22 cellular contexts compared by ENCODE assay signal in the genomic region with DNA sequence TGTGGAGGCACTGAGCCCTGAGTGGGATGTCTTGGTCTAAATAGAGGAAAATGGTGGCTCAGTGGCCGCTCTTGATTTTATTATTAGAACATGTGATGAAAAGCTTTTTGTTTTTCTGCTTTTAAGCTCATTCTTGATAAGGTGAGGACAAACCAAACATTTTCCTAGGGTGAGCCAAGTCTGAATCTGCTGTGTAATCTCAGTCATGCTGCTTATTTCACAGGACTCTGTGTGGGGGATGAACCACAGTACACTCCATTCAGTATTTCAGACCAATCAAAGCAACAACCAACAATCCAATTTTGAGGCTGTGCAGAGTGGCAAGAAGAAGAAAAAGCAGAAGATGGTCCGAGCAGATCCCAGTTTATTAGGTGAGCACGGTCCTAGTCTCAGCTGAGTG. TPM values are rescaled to one million over a fixed set of nuclear protein-coding genes. Genes with fewer than 3 reads are reported as not detected.
DNase-seq lines count a peak whose midpoint lies in the region; ATAC-seq and TF ChIP-seq lines count a peak whose summit lies in the region.
"Had no signal": no experiment of that assay in that cellular context is flagged by ENCODE, and none has a peak within 500 bp of the region (broad histone marks: within the 10 kb centered on the region; RNA-seq: fewer than 3 reads in every experiment).

No MANE protein-coding gene starts in this region.

- H3K27me3 ChIP-seq in BLaER1 = no peaks in the 10 kb centered on the region
- H3K27me3 ChIP-seq: BLaER1 treated with 17β-estradiol and CSF1 and Interleukin-3, amounts not matched to agents 10 nM and 100 nM; MG63; SJCRH30 had no signal

- no peaks in the 10 kb centered on the region for H3K4me1 Mint-ChIP-seq in activated CD8-positive, alpha-beta T cell treated with anti-CD3 and anti-CD28 coated beads, Interleukin-2, amount 10 ng/mL, durations not matched to agents 7 days and 5 days (ENCODE audit: low read depth)
- peaks cover 5% of the 10 kb centered on the region for H3K4me1 Mint-ChIP-seq in activated CD8-positive, alpha-beta T cell treated with anti-CD3 and anti-CD28 coated beads for 36 hours (ENCODE audit: low read depth)
- H3K4me1 Mint-ChIP-seq in activated CD4-positive, alpha-beta T cell treated with anti-CD3 and anti-CD28 coated beads, Interleukin-2, amount 10 ng/mL, durations not matched to agents 24 days and 14 days = peaks cover 4% of the 10 kb centered on the region

- DNase-seq in activated CD8-positive, alpha-beta T cell treated with anti-CD3 and anti-CD28 coated beads, Interleukin-2, amount 10 ng/mL, durations not matched to agents 7 days and 5 days = no peak
- no peak for DNase-seq in activated CD8-positive, alpha-beta T cell treated with anti-CD3 and anti-CD28 coated beads for 36 hours
- DNase-seq in choroid plexus epithelial cell (ENCODE audit: low read depth) = peak; percentile 38
- no peak for DNase-seq in substantia nigra (lab: John Stamatoyannopoulos, UW)
- no peak for DNase-seq in activated CD4-positive, alpha-beta T cell treated with anti-CD3 and anti-CD28 coated beads, Interleukin-2, amount 10 ng/mL, durations not matched to agents 24 days and 14 days
- DNase-seq: CD4-positive, alpha-beta T cell; COR-L47; GM23248; H7; IMR-90; KG1; MG63; NCI-H2029; NCI-H446 treated with DMSO at 0.1 percent for 48 hours; NCI-H526; NCI-H82; NK-92 treated with Interleukin-12 subunit alpha and Interleukin-12 subunit beta, amount 100 ng/mL, for 24 hours; PC-3; SJCRH30 had no signal

- CTCF ChIA-PET in activated CD8-positive, alpha-beta T cell treated with anti-CD3 and anti-CD28 coated beads, Interleukin-2, amount 10 ng/mL, durations not matched to agents 7 days and 5 days (lab: Charles Lee) = no interaction called here
- CTCF ChIA-PET in activated CD8-positive, alpha-beta T cell treated with anti-CD3 and anti-CD28 coated beads for 36 hours (lab: Charles Lee) = no interaction called here

- TF ChIP-seq CTCF in activated CD8-positive, alpha-beta T cell treated with anti-CD3 and anti-CD28 coated beads for 36 hours (IDR thresholded peaks at IDR 0.05) = no peak
- TF ChIP-seq CTCF in choroid plexus epithelial cell (conservative IDR thresholded peaks at IDR 0.05; ENCODE audit: low read depth, low read length) = no peak

- no peaks in the 10 kb centered on the region for H3K9me3 Mint-ChIP-seq in activated CD8-positive, alpha-beta T cell treated with anti-CD3 and anti-CD28 coated beads, Interleukin-2, amount 10 ng/mL, durations not matched to agents 7 days and 5 days (ENCODE audit: insufficient read depth)
- no peaks in the 10 kb centered on the region for H3K9me3 Mint-ChIP-seq in activated CD8-positive, alpha-beta T cell treated with anti-CD3 and anti-CD28 coated beads for 36 hours
- no peaks in the 10 kb centered on the region for H3K9me3 Mint-ChIP-seq in activated CD4-positive, alpha-beta T cell treated with anti-CD3 and anti-CD28 coated beads, Interleukin-2, amount 10 ng/mL, durations not matched to agents 24 days and 14 days
- H3K9me3 Mint-ChIP-seq: CD4-positive, alpha-beta T cell had no signal

- POLR2A ChIA-PET in activated CD8-positive, alpha-beta T cell treated with anti-CD3 and anti-CD28 coated beads, Interleukin-2, amount 10 ng/mL, durations not matched to agents 7 days and 5 days (lab: Charles Lee) = no interaction called here
- POLR2A ChIA-PET in activated CD8-positive, alpha-beta T cell treated with anti-CD3 and anti-CD28 coated beads for 36 hours (lab: Charles Lee) = no interaction called here

- H3K9ac ChIP-seq in BLaER1 = 0 out of 2 replicates have a peak overlapping the region, but pooled peaks have one; percentile 3
- H3K9ac ChIP-seq: GM23248 had no signal

- H3K4me3 ChIP-seq in BLaER1 (no peak overlapping the region), choroid plexus epithelial cell (ENCODE audit: low read depth, low read length) (no peak overlapping the region)
- H3K4me3 ChIP-seq: BLaER1 treated with 17β-estradiol and CSF1 and Interleukin-3, amounts not matched to agents 10 nM and 100 nM; GM23248; MG63; SJCRH30 had no signal

- H3K27me3 Mint-ChIP-seq in activated CD8-positive, alpha-beta T cell treated with anti-CD3 and anti-CD28 coated beads, Interleukin-2, amount 10 ng/mL, durations not matched to agents 7 days and 5 days (ENCODE audit: low read depth) = no peaks in the 10 kb centered on the region
- H3K27me3 Mint-ChIP-seq in activated CD8-positive, alpha-beta T cell treated with anti-CD3 and anti-CD28 coated beads for 36 hours = no peaks in the 10 kb centered on the region
- H3K27me3 Mint-ChIP-seq in activated CD4-positive, alpha-beta T cell treated with anti-CD3 and anti-CD28 coated beads, Interleukin-2, amount 10 ng/mL, durations not matched to agents 24 days and 14 days = no peaks in the 10 kb centered on the region
- H3K27me3 Mint-ChIP-seq: CD4-positive, alpha-beta T cell had no signal

- H3K36me3 ChIP-seq in BLaER1 = peaks cover 99% of the 10 kb centered on the region

- H3K4me1 ChIP-seq in BLaER1 = no peaks in the 10 kb centered on the region

- peak overlapping the region; percentile 9 for H3K27ac Mint-ChIP-seq in activated CD8-positive, alpha-beta T cell treated with anti-CD3 and anti-CD28 coated beads, Interleukin-2, amount 10 ng/mL, durations not matched to agents 7 days and 5 days
- no peak overlapping the region for H3K27ac Mint-ChIP-seq in activated CD8-positive, alpha-beta T cell treated with anti-CD3 and anti-CD28 coated beads for 36 hours
- no peak overlapping the region for H3K27ac Mint-ChIP-seq in activated CD4-positive, alpha-beta T cell treated with anti-CD3 and anti-CD28 coated beads, Interleukin-2, amount 10 ng/mL, durations not matched to agents 24 days and 14 days
- H3K27ac Mint-ChIP-seq: CD4-positive, alpha-beta T cell had no signal

- intact Hi-C loops in activated CD8-positive, alpha-beta T cell treated with anti-CD3 and anti-CD28 coated beads for 36 hours (cut with micrococcal nuclease) = loop anchor here (10.0 kb wide), 1 partner anchor 205 kb away; no protein-coding TSS in a partner anchor
- intact Hi-C loops in activated CD4-positive, alpha-beta T cell treated with anti-CD3 and anti-CD28 coated beads, Interleukin-2, amount 10 ng/mL, durations not matched to agents 24 days and 14 days (cut with micrococcal nuclease) = no loop called here

- H3K4me2 ChIP-seq in BLaER1 = no peak overlapping the region
- H3K4me2 ChIP-seq: BLaER1 treated with 17β-estradiol and CSF1 and Interleukin-3, amounts not matched to agents 10 nM and 100 nM had no signal

- H3K36me3 Mint-ChIP-seq in activated CD8-positive, alpha-beta T cell treated with anti-CD3 and anti-CD28 coated beads, Interleukin-2, amount 10 ng/mL, durations not matched to agents 7 days and 5 days (ENCODE audit: low read depth) = peaks cover 63% of the 10 kb centered on the region
- peaks cover 29% of the 10 kb centered on the region for H3K36me3 Mint-ChIP-seq in activated CD8-positive, alpha-beta T cell treated with anti-CD3 and anti-CD28 coated beads for 36 hours (ENCODE audit: low read depth)
- H3K36me3 Mint-ChIP-seq in activated CD4-positive, alpha-beta T cell treated with anti-CD3 and anti-CD28 coated beads, Interleukin-2, amount 10 ng/mL, durations not matched to agents 24 days and 14 days (ENCODE audit: low read depth) = peaks cover 53% of the 10 kb centered on the region

- no peaks in the 10 kb centered on the region for H3K9me3 ChIP-seq in BLaER1
- H3K9me3 ChIP-seq: BLaER1 treated with 17β-estradiol and CSF1 and Interleukin-3, amounts not matched to agents 10 nM and 100 nM; MG63; SJCRH30 had no signal

- no peak overlapping the region for H3K4me3 Mint-ChIP-seq in activated CD8-positive, alpha-beta T cell treated with anti-CD3 and anti-CD28 coated beads, Interleukin-2, amount 10 ng/mL, durations not matched to agents 7 days and 5 days
- H3K4me3 Mint-ChIP-seq in activated CD8-positive, alpha-beta T cell treated with anti-CD3 and anti-CD28 coated beads for 36 hours = no peak overlapping the region
- no peak overlapping the region for H3K4me3 Mint-ChIP-seq in activated CD4-positive, alpha-beta T cell treated with anti-CD3 and anti-CD28 coated beads, Interleukin-2, amount 10 ng/mL, durations not matched to agents 24 days and 14 days
- H3K4me3 Mint-ChIP-seq: CD4-positive, alpha-beta T cell had no signal

- ATAC-seq in activated CD8-positive, alpha-beta T cell treated with anti-CD3 and anti-CD28 coated beads, Interleukin-2, amount 10 ng/mL, durations not matched to agents 7 days and 5 days = no peak
- no peak for ATAC-seq in activated CD8-positive, alpha-beta T cell treated with anti-CD3 and anti-CD28 coated beads for 36 hours
- ATAC-seq in HG03196 (IDR thresholded peaks at IDR 0.05; ENCODE audit: unreplicated experiment) = no peak
- ATAC-seq: PC-3 had no signal

- H3K27ac ChIP-seq in BLaER1 (no peak overlapping the region), substantia nigra (ENCODE audit: low read depth, low read length, poor library complexity, severe bottlenecking) (peak overlapping the region; percentile 26)
- H3K27ac ChIP-seq: BLaER1 treated with 17β-estradiol and CSF1 and Interleukin-3, amounts not matched to agents 10 nM and 100 nM; GM23248; SJCRH30 had no signal

- H4K20me1 ChIP-seq in BLaER1 = no peaks in the 10 kb centered on the region

RNA-seq across cellular contexts. Expression of a gene that starts 20.0 kb away (rescaled TPM):
- 1 to 10 TPM in 1 of 2 experiments, under 1 TPM in 1; 0.99 to 2.2 TPM for total RNA-seq in activated CD8-positive, alpha-beta T cell treated with anti-CD3 and anti-CD28 coated beads, Interleukin-2, amount 10 ng/mL, durations not matched to agents 7 days and 5 days
- 1 to 10 TPM; 2.1 to 2.4 TPM for total RNA-seq in activated CD8-positive, alpha-beta T cell treated with anti-CD3 and anti-CD28 coated beads for 36 hours
- total RNA-seq in activated CD4-positive, alpha-beta T cell treated with anti-CD3 and anti-CD28 coated beads, Interleukin-2, amount 10 ng/mL, durations not matched to agents 24 days and 14 days = 1.0 and 1.2 TPM in 2 replicates
- total RNA-seq: GM23248 had no signal
